In the genomic region with DNA sequence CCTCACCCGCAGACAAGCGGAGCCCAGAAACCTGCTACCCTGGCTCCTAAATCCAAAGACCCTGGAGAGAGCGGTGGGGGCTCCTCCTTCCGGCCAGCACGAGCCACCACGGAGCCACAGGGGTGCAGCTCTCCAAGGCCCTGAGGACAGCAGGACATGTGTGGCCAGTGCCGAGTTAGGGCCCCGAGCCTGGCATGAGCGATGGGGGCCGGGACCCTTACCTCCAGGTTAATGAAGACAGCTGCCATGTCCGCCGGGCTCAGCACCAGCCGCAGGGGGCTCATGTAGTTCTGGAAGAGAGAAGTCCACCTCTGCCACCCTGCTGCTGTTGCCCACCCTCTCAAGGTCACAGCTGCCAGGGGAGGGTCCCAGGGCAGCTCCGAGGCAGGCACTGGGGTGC, we compare ENCODE assay signal across 23 cellular contexts.
DNase-seq lines count a peak whose midpoint lies in the region; ATAC-seq, FAIRE-seq and TF ChIP-seq lines count a peak whose summit lies in the region.
"Had no signal": no experiment of that assay in that cellular context is flagged by ENCODE, and none has a peak within 500 bp of the region (broad histone marks: within the 10 kb centered on the region; RNA-seq: fewer than 3 reads in every experiment).

No MANE protein-coding gene starts in this region.

- no peak overlapping the region for H3K23ac ChIP-seq in mesenchymal stem cell (ENCODE audit: low read length in 2 of 2)

- peaks cover 3% of the 10 kb centered on the region; the same call in 1 of the 2 replicates for H4K20me1 ChIP-seq in HepG2 (ENCODE audit: insufficient read depth, low read length)

- ATAC-seq in HepG2 (no peak), right lobe of liver (no peak), HG03095 (IDR thresholded peaks at IDR 0.05; ENCODE audit: unreplicated experiment) (no peak)
- ATAC-seq: A549; CD8-positive, alpha-beta T cell had no signal

- H3K27me3 Mint-ChIP-seq in progenitor cell of endocrine pancreas: no peaks in the 10 kb centered on the region
- H3K27me3 Mint-ChIP-seq: B cell; CD4-positive, alpha-beta T cell had no signal

- POLR2A ChIA-PET in HepG2 (lab: Yijun Ruan, JAX): no interaction called here

- H3K27ac ChIP-seq in HepG2 (ENCODE audit: extremely low read length, insufficient read depth, low read length) (no peak overlapping the region), right lobe of liver (no peak overlapping the region), mesenchymal stem cell (ENCODE audit: low read length, poor library complexity, severe bottlenecking) (no peak overlapping the region)
- H3K27ac ChIP-seq: 22Rv1; A549; BLaER1 treated with 17β-estradiol and CSF1 and Interleukin-3, amounts not matched to agents 10 nM and 100 nM; C4-2B had no signal

- H3K27me3 ChIP-seq in HepG2 (ENCODE audit: control insufficient read depth in 1 of 2, insufficient read depth in 2 of 2, low read length in 2 of 2) (no peaks in the 10 kb centered on the region), right lobe of liver (no peaks in the 10 kb centered on the region), mesenchymal stem cell (ENCODE audit: control insufficient read depth in 1 of 2, insufficient read depth in 1 of 2, low read length in 2 of 2) (no peaks in the 10 kb centered on the region)
- H3K27me3 ChIP-seq: BLaER1 treated with 17β-estradiol and CSF1 and Interleukin-3, amounts not matched to agents 10 nM and 100 nM had no signal

- H3K9me3 Mint-ChIP-seq in progenitor cell of endocrine pancreas (ENCODE audit: low read depth): no peaks in the 10 kb centered on the region
- H3K9me3 Mint-ChIP-seq: CD4-positive, alpha-beta T cell; CD8-positive, alpha-beta T cell had no signal

- H3K4me2 ChIP-seq in HepG2 (ENCODE audit: low read depth, low read length): no peak overlapping the region
- H3K4me2 ChIP-seq in mesenchymal stem cell (ENCODE audit: low read length, poor library complexity, severe bottlenecking): no peak overlapping the region
- H3K4me2 ChIP-seq: A549; BLaER1 treated with 17β-estradiol and CSF1 and Interleukin-3, amounts not matched to agents 10 nM and 100 nM had no signal

- H3K4me3 ChIP-seq in HepG2 (replicated peaks in 1 of 3; ENCODE audit: insufficient read depth in 1 of 3, low read depth in 2 of 3, low read length in 3 of 3) (no peak overlapping the region), right lobe of liver (no peak overlapping the region), mesenchymal stem cell (ENCODE audit: insufficient read depth in 1 of 2, low read depth in 1 of 2, low read length in 2 of 2) (no peak overlapping the region)
- H3K4me3 ChIP-seq: A549; BLaER1 treated with 17β-estradiol and CSF1 and Interleukin-3, amounts not matched to agents 10 nM and 100 nM had no signal

- H3K4me1 ChIP-seq in HepG2 (ENCODE audit: insufficient read depth, low read length): peaks cover 16% of the 10 kb centered on the region
- H3K4me1 ChIP-seq in right lobe of liver: no peaks in the 10 kb centered on the region
- peaks cover 26% of the 10 kb centered on the region for H3K4me1 ChIP-seq in mesenchymal stem cell (ENCODE audit: control insufficient read depth, insufficient read depth, low read depth, low read length)
- H3K4me1 ChIP-seq: A549, Caco-2 had no signal

- H4K8ac ChIP-seq in mesenchymal stem cell (ENCODE audit: low read length): no peak overlapping the region

- no peak for TF ChIP-seq RAD21 in HepG2 (CRISPR knock-in tag; IDR thresholded peaks at IDR 0.05)

- H3K79me2 ChIP-seq in HepG2 (ENCODE audit: insufficient read depth, low read length): no peaks in the 10 kb centered on the region

- intact Hi-C loops in HepG2 (cut with micrococcal nuclease; ENCODE audit: unreplicated experiment) (no loop called here), right lobe of liver (cut with DNase I) (no loop called here)

- H3K4ac ChIP-seq in mesenchymal stem cell (ENCODE audit: low read depth in 1 of 2, low read length in 2 of 2): no peak overlapping the region

- no TSS peak for BruUV-seq in HepG2 (replicated peaks; lab: Mats Ljungman, UMichigan)

- H2BK15ac ChIP-seq in mesenchymal stem cell (ENCODE audit: low read depth, poor library complexity, severe bottlenecking): peak overlapping the region; percentile 12

- TF ChIP-seq POLR2A in HepG2 (IDR thresholded peaks at IDR 0.05; ENCODE audit: insufficient read depth in 1 of 2, low read depth in 2 of 2, low read length in 2 of 2) (no peak), right lobe of liver (IDR thresholded peaks at IDR 0.05) (no peak)

- peak overlapping the region; percentile 74 for H3K27ac Mint-ChIP-seq in progenitor cell of endocrine pancreas
- H3K27ac Mint-ChIP-seq: B cell; CD4-positive, alpha-beta T cell; CD8-positive, alpha-beta T cell had no signal

- H3K9ac ChIP-seq in HepG2 (ENCODE audit: insufficient read depth, low read depth, low read length) (no peak overlapping the region), mesenchymal stem cell (ENCODE audit: low read length) (no peak overlapping the region)
- H3K9ac ChIP-seq: BLaER1 treated with 17β-estradiol and CSF1 and Interleukin-3, amounts not matched to agents 10 nM and 100 nM had no signal

- CTCF ChIA-PET in HepG2 (lab: Yijun Ruan, JAX; ENCODE audit: low intra/inter-chr PET ratio, low total read pairs): no interaction called here

- TF ChIP-seq CTCF in HepG2 (CRISPR knock-in tag; IDR thresholded peaks at IDR 0.05): no peak
- no peak for TF ChIP-seq CTCF in right lobe of liver (IDR thresholded peaks at IDR 0.05)
- TF ChIP-seq CTCF in progenitor cell of endocrine pancreas (IDR thresholded peaks at IDR 0.05; ENCODE audit: unreplicated experiment): no peak

- no peak overlapping the region for H2AK5ac ChIP-seq in mesenchymal stem cell (ENCODE audit: low read length, severe bottlenecking)

- no peak overlapping the region for H2BK5ac ChIP-seq in mesenchymal stem cell (ENCODE audit: low read depth, low read length, poor library complexity, severe bottlenecking)

- WGBS in HepG2 (ENCODE audit: low lambda C conversion rate): 100% methylated on average over 7 of the region's 14 CpGs
- no CpG with 5 or more reads among the region's 14 CpGs for WGBS in right lobe of liver (ENCODE audit: insufficient coverage, low coverage, low lambda C conversion rate, missing lambda C conversion rate)
- 97% methylated on average over 14 of the region's 14 CpGs for WGBS in mesenchymal stem cell

- H3K36me3 ChIP-seq in HepG2 (replicated peaks in 1 of 2; ENCODE audit: control insufficient read depth in 1 of 2, insufficient read depth in 2 of 2, low read length in 2 of 2): peaks cover 29 to 48% of the 10 kb centered on the region in 2 experiments
- H3K36me3 ChIP-seq in right lobe of liver: peaks cover 0 to 30% (median 16%) of the 10 kb centered on the region in 4 donors
- H3K36me3 ChIP-seq in mesenchymal stem cell (ENCODE audit: control insufficient read depth in 1 of 2, insufficient read depth in 2 of 2, low read depth in 1 of 2, low read length in 2 of 2): peaks cover 25 to 100% of the 10 kb centered on the region in 2 experiments

- H3K79me1 ChIP-seq in mesenchymal stem cell (replicated peaks; ENCODE audit: low read length, poor library complexity, severe bottlenecking): peaks cover 74% of the 10 kb centered on the region

- peaks cover 2% of the 10 kb centered on the region for H3K4me1 Mint-ChIP-seq in progenitor cell of endocrine pancreas (ENCODE audit: low read depth)
- H3K4me1 Mint-ChIP-seq: B cell had no signal

- peaks cover under 1% of the 10 kb centered on the region for H3K36me3 Mint-ChIP-seq in progenitor cell of endocrine pancreas (ENCODE audit: insufficient read depth)
- H3K36me3 Mint-ChIP-seq: CD8-positive, alpha-beta T cell had no signal

- no peak overlapping the region for H3K4me3 Mint-ChIP-seq in progenitor cell of endocrine pancreas (ENCODE audit: low read depth)
- H3K4me3 Mint-ChIP-seq: B cell; CD4-positive, alpha-beta T cell; CD8-positive, alpha-beta T cell had no signal

- H2BK12ac ChIP-seq in mesenchymal stem cell (ENCODE audit: low read length in 2 of 2): no peak overlapping the region

- H2AFZ ChIP-seq in HepG2 (ENCODE audit: low read length) (no peak overlapping the region), mesenchymal stem cell (ENCODE audit: low read depth, low read length) (no peak overlapping the region)

- in situ Hi-C loops in HepG2 (cut with HindIII; ENCODE audit: extremely low pct_ligation_motif_present, low pct_unique_long_range_greater_than_20kb): no loop called here

- TF ChIP-seq EP300 in HepG2 (IDR thresholded peaks at IDR 0.05; ENCODE audit: low read depth in 2 of 2, low read length in 2 of 2) (no peak), HepG2 (CRISPR knock-in tag; IDR thresholded peaks at IDR 0.05; ENCODE audit: borderline replicate concordance) (no peak)

- DNase-seq in HepG2 (ENCODE audit: low spot score): no peak
- DNase-seq in right lobe of liver: no peak
- DNase-seq in mesenchymal stem cell: no peak
- no peak for DNase-seq in progenitor cell of endocrine pancreas (ENCODE audit: low spot score, unreplicated experiment)
- no peak for DNase-seq in stimulated activated CD4-positive, alpha-beta T cell treated with anti-CD3 and anti-CD28 coated beads, Interleukin-2, amount 100 ng/mL, for 48 hours
- no peak for DNase-seq in NCI-H1930 (lab: John Stamatoyannopoulos, UW)
- DNase-seq: AML-193; Caco-2; Calu3; CD4-positive, alpha-beta T cell; DMS79 treated with DMSO at 0.1 percent for 48 hours; GF-D8 had no signal

- no peak for FAIRE-seq in HepG2 (lab: Jason Lieb, UNC)
- FAIRE-seq: A549, D721Med, G401.6, GM12891, GM19239 had no signal

- no peaks in the 10 kb centered on the region for H3K9me3 ChIP-seq in HepG2 (ENCODE audit: low read length)
- H3K9me3 ChIP-seq in right lobe of liver: no peaks in the 10 kb centered on the region
- no peaks in the 10 kb centered on the region for H3K9me3 ChIP-seq in mesenchymal stem cell (ENCODE audit: control insufficient read depth, low read length)
- H3K9me3 ChIP-seq: A549; BLaER1 treated with 17β-estradiol and CSF1 and Interleukin-3, amounts not matched to agents 10 nM and 100 nM; Caco-2 had no signal

- no peak overlapping the region for H4K91ac ChIP-seq in mesenchymal stem cell (ENCODE audit: low read length)

- no peak overlapping the region for H3K18ac ChIP-seq in mesenchymal stem cell (ENCODE audit: low read depth in 1 of 2, low read length in 2 of 2)

- H3K14ac ChIP-seq in mesenchymal stem cell (ENCODE audit: low read length in 2 of 2): no peak overlapping the region

- no peak overlapping the region for H2BK120ac ChIP-seq in mesenchymal stem cell (ENCODE audit: low read depth, low read length)

TF ChIP-seq in HepG2, 621 proteins besides CTCF, POLR2A, EP300 and RAD21:
- no peak for TF ChIP-seq POGZ (CRISPR knock-in tag; IDR thresholded peaks at IDR 0.05)
- TF ChIP-seq AGO2 (optimal IDR thresholded peaks at IDR 0.05; ENCODE audit: low read depth, low read length): peak; percentile 77
- TF ChIP-seq RBM22 (optimal IDR thresholded peaks at IDR 0.05; ENCODE audit: low read length): peak; percentile 79
